Comparison of ENCODE assay signal across 16 cellular contexts in genomic region chr2:27831279-27832050, GRCh38. TPM values are rescaled to one million over a fixed set of nuclear protein-coding genes. Genes with fewer than 3 reads are reported as not detected.
A peak's percentile ranks its signal among the peaks of the same experiment; 100 is the strongest.
DNase-seq lines count a peak whose midpoint lies in the region; ATAC-seq and TF ChIP-seq lines count a peak whose summit lies in the region.
"Had no signal": no experiment of that assay in that cellular context is flagged by ENCODE, and none has a peak within 500 bp of the region (broad histone marks: within the 10 kb centered on the region; RNA-seq: fewer than 3 reads in every experiment).

No MANE protein-coding gene starts in this region.

- TF ChIP-seq CTCF in GM20000 (IDR thresholded peaks at IDR 0.05; ENCODE audit: extremely low read depth, missing control alignments): no peak

- no peaks in the 10 kb centered on the region for H3K27me3 Mint-ChIP-seq in activated CD4-positive, alpha-beta T cell treated with anti-CD3 and anti-CD28 coated beads, Interleukin-2, amount 10 ng/mL, durations not matched to agents 24 days and 14 days
- no peaks in the 10 kb centered on the region for H3K27me3 Mint-ChIP-seq in stimulated activated memory B cell treated with anti-CD40 and anti-IgM and Interleukin-4, amounts not matched to agents 10 μg/mL and 1 μg/mL and 100 μg/mL, for 72 hours
- H3K27me3 Mint-ChIP-seq: activated B cell treated with CpG ODN at 0.5 μM for 24 hours had no signal

- no peak for ATAC-seq in HG02798 (IDR thresholded peaks at IDR 0.05; ENCODE audit: poor library complexity, unreplicated experiment)
- ATAC-seq in stimulated activated memory B cell treated with anti-CD40 and anti-IgM and Interleukin-4, amounts not matched to agents 10 μg/mL and 1 μg/mL and 100 μg/mL, for 72 hours: no peak

- H3K27ac Mint-ChIP-seq in activated CD4-positive, alpha-beta T cell treated with anti-CD3 and anti-CD28 coated beads, Interleukin-2, amount 10 ng/mL, durations not matched to agents 24 days and 14 days: no peak overlapping the region
- no peak overlapping the region for H3K27ac Mint-ChIP-seq in stimulated activated memory B cell treated with anti-CD40 and anti-IgM and Interleukin-4, amounts not matched to agents 10 μg/mL and 1 μg/mL and 100 μg/mL, for 72 hours
- H3K27ac Mint-ChIP-seq: activated B cell treated with CpG ODN at 0.5 μM for 24 hours had no signal

- intact Hi-C loops in activated CD4-positive, alpha-beta T cell treated with anti-CD3 and anti-CD28 coated beads, Interleukin-2, amount 10 ng/mL, durations not matched to agents 24 days and 14 days (cut with micrococcal nuclease): no loop called here

- H3K36me3 Mint-ChIP-seq in activated CD4-positive, alpha-beta T cell treated with anti-CD3 and anti-CD28 coated beads, Interleukin-2, amount 10 ng/mL, durations not matched to agents 24 days and 14 days (ENCODE audit: low read depth): peaks cover 3% of the 10 kb centered on the region
- peaks cover 41% of the 10 kb centered on the region for H3K36me3 Mint-ChIP-seq in stimulated activated memory B cell treated with anti-CD40 and anti-IgM and Interleukin-4, amounts not matched to agents 10 μg/mL and 1 μg/mL and 100 μg/mL, for 72 hours

- no peaks in the 10 kb centered on the region for H3K9me3 Mint-ChIP-seq in activated CD4-positive, alpha-beta T cell treated with anti-CD3 and anti-CD28 coated beads, Interleukin-2, amount 10 ng/mL, durations not matched to agents 24 days and 14 days
- no peaks in the 10 kb centered on the region for H3K9me3 Mint-ChIP-seq in stimulated activated memory B cell treated with anti-CD40 and anti-IgM and Interleukin-4, amounts not matched to agents 10 μg/mL and 1 μg/mL and 100 μg/mL, for 72 hours
- H3K9me3 Mint-ChIP-seq: activated B cell treated with CpG ODN at 0.5 μM for 24 hours had no signal

- no peak overlapping the region for H3K4me3 Mint-ChIP-seq in activated CD4-positive, alpha-beta T cell treated with anti-CD3 and anti-CD28 coated beads, Interleukin-2, amount 10 ng/mL, durations not matched to agents 24 days and 14 days
- H3K4me3 Mint-ChIP-seq in stimulated activated memory B cell treated with anti-CD40 and anti-IgM and Interleukin-4, amounts not matched to agents 10 μg/mL and 1 μg/mL and 100 μg/mL, for 72 hours: no peak overlapping the region
- H3K4me3 Mint-ChIP-seq: activated B cell treated with CpG ODN at 0.5 μM for 24 hours had no signal

- H3K4me1 Mint-ChIP-seq in activated CD4-positive, alpha-beta T cell treated with anti-CD3 and anti-CD28 coated beads, Interleukin-2, amount 10 ng/mL, durations not matched to agents 24 days and 14 days: no peaks in the 10 kb centered on the region
- H3K4me1 Mint-ChIP-seq in stimulated activated memory B cell treated with anti-CD40 and anti-IgM and Interleukin-4, amounts not matched to agents 10 μg/mL and 1 μg/mL and 100 μg/mL, for 72 hours: no peaks in the 10 kb centered on the region
- H3K4me1 Mint-ChIP-seq: activated B cell treated with CpG ODN at 0.5 μM for 24 hours had no signal

- DNase-seq in AG20443 (ENCODE audit: low spot score) (peak; percentile 32), LHCN-M2 (ENCODE audit: low read depth) (peak; percentile 23), SKM-1 treated with dmso at 0.1 percent for 144 hours (lab: John Stamatoyannopoulos, UW; ENCODE audit: unreplicated experiment) (peak; percentile 92), kidney tubule cell (ENCODE audit: low spot score) (peak; percentile 91), GM20000 (ENCODE audit: low spot score) (no peak)
- DNase-seq in activated CD4-positive, alpha-beta T cell treated with anti-CD3 and anti-CD28 coated beads, Interleukin-2, amount 10 ng/mL, durations not matched to agents 24 days and 14 days: no peak
- DNase-seq: activated B cell treated with CpG ODN at 0.5 μM for 24 hours; activated CD8-positive, alpha-beta memory T cell treated with anti-CD3 and anti-CD28 coated beads, Interleukin-2, amount 50 U/mL, for 4 hours; activated naive CD4-positive, alpha-beta T cell treated with anti-CD3 and anti-CD28 coated beads, Interleukin-2, amount 50 U/mL, for 16 hours; effector memory CD4-positive, alpha-beta T cell; foreskin melanocyte; NCI-H1048; nucleus accumbens; stimulated activated CD4-positive, alpha-beta T cell treated with anti-CD3 and anti-CD28 coated beads, Interleukin-12 subunit alpha, Interleukin-12 subunit beta, amount 100 ng/mL, for 4 hours had no signal

RNA-seq across cellular contexts. Expression of gene RBKS, which starts 58.7 kb away (rescaled TPM):
- total RNA-seq in LHCN-M2 (2014; rRNA removed): 1.5 and 2.1 TPM in 2 replicates
- polyA plus RNA-seq in LHCN-M2 (2012): 4.2 TPM
- 1.3 and 1.4 TPM in 2 replicates for total RNA-seq in activated CD4-positive, alpha-beta T cell treated with anti-CD3 and anti-CD28 coated beads, Interleukin-2, amount 10 ng/mL, durations not matched to agents 24 days and 14 days

RNA-seq across cellular contexts. Expression of gene BABAM2, which starts 59.1 kb away (rescaled TPM):
- 30.8 and 36.6 TPM in 2 replicates for total RNA-seq in LHCN-M2 (2014; rRNA removed)
- 38.2 TPM for polyA plus RNA-seq in LHCN-M2 (2012)
- total RNA-seq in activated CD4-positive, alpha-beta T cell treated with anti-CD3 and anti-CD28 coated beads, Interleukin-2, amount 10 ng/mL, durations not matched to agents 24 days and 14 days: 45.9 and 46.7 TPM in 2 replicates

RNA-seq across cellular contexts. Expression of gene MRPL33, which starts 59.9 kb away (rescaled TPM):
- total RNA-seq in LHCN-M2 (2014; rRNA removed): 84.1 and 85.9 TPM in 2 replicates
- 267 TPM for polyA plus RNA-seq in LHCN-M2 (2012)
- 59.0 and 59.6 TPM in 2 replicates for total RNA-seq in activated CD4-positive, alpha-beta T cell treated with anti-CD3 and anti-CD28 coated beads, Interleukin-2, amount 10 ng/mL, durations not matched to agents 24 days and 14 days

Comparison
In these comparisons a context has a peak if more than half of its experiments do, and no peak if none do; other contexts are left out.
1. DNase-seq: peak in AG20443 (single experiment), LHCN-M2 (single experiment), SKM-1 treated with dmso at 0.1 percent for 144 hours (single experiment) and kidney tubule cell (single experiment); none in activated CD4-positive, alpha-beta T cell treated with anti-CD3 and anti-CD28 coated beads, Interleukin-2, amount 10 ng/mL, durations not matched to agents 24 days and 14 days (single experiment) and GM20000 (single experiment).